11 cellular contexts compared by ENCODE assay signal in the genomic region with DNA sequence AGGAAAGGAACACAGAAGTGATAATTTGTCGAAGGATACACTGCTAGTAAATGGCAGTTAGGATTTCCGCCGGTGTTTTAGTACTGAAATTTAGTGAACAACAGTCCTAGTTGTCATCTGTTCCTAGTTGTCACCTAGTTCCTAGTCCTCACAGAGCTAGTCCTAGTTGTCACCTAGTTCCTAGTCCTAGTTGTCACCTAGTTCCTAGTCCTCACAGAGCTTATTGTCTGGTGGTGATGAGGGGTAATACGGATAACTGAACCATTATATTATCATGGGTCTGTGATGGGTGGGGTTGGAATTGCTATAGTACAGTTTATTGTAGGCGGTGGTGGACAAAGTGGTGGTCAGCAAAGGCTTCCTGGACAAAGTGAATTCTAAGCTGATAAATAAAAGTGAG. TPM values are rescaled to one million over a fixed set of nuclear protein-coding genes. Genes with fewer than 3 reads are reported as not detected.
A peak's percentile ranks its signal among the peaks of the same experiment; 100 is the strongest.
DNase-seq lines count a peak whose midpoint lies in the region; ATAC-seq and TF ChIP-seq lines count a peak whose summit lies in the region.
"Had no signal": no experiment of that assay in that cellular context is flagged by ENCODE, and none has a peak within 500 bp of the region (broad histone marks: within the 10 kb centered on the region; RNA-seq: fewer than 3 reads in every experiment).

No MANE protein-coding gene starts in this region.

- TF ChIP-seq CTCF in MM.1S (IDR thresholded peaks at IDR 0.05; ENCODE audit: low read length): no peak
- TF ChIP-seq CTCF in chondrocyte (IDR thresholded peaks at IDR 0.05): no peak
- TF ChIP-seq CTCF in neural cell (IDR thresholded peaks at IDR 0.05; ENCODE audit: poor library complexity, severe bottlenecking): no peak

- no peaks in the 10 kb centered on the region for H3K27me3 Mint-ChIP-seq in T-helper 2 cell treated with Interferon-gamma antibody and Interleukin-4, amounts not matched to agents 5 μg/mL and 100 μg/mL, for 36 hours (ENCODE audit: low read depth)
- H3K27me3 Mint-ChIP-seq in chondrocyte (ENCODE audit: low read depth): no peaks in the 10 kb centered on the region

- H3K9me2 ChIP-seq in MM.1S (replicated peaks; ENCODE audit: insufficient read depth, low read length): no peaks in the 10 kb centered on the region
- no peaks in the 10 kb centered on the region for H3K9me2 ChIP-seq in neural cell (ENCODE audit: insufficient read depth, low read length)

- peaks cover 5% of the 10 kb centered on the region; the same call in 1 of the 2 replicates for H3K4me1 ChIP-seq in MM.1S (ENCODE audit: low read length)

- no peaks in the 10 kb centered on the region for H3K9me3 Mint-ChIP-seq in T-helper 2 cell treated with Interferon-gamma antibody and Interleukin-4, amounts not matched to agents 5 μg/mL and 100 μg/mL, for 36 hours
- no peaks in the 10 kb centered on the region for H3K9me3 Mint-ChIP-seq in chondrocyte (ENCODE audit: low read depth)

- no peak for DNase-seq in T-helper 2 cell treated with Interferon-gamma antibody and Interleukin-4, amounts not matched to agents 5 μg/mL and 100 μg/mL, for 36 hours (ENCODE audit: low spot score)
- DNase-seq in T-helper 2 cell (no peak), MM.1S (no peak), chondrocyte (ENCODE audit: low spot score) (no peak), islet precursor cell (no peak), SIG-M5 (lab: John Stamatoyannopoulos, UW) (no peak)
- DNase-seq: central memory CD4-positive, alpha-beta T cell; transverse colon had no signal

- H3K79me2 ChIP-seq in MM.1S (ENCODE audit: low read length): peaks cover 32% of the 10 kb centered on the region
- H3K79me2 ChIP-seq in neural cell (replicated peaks; ENCODE audit: insufficient read depth, low read length): peaks cover 21% of the 10 kb centered on the region

- peaks cover 25% of the 10 kb centered on the region for H3K4me1 Mint-ChIP-seq in T-helper 2 cell treated with Interferon-gamma antibody and Interleukin-4, amounts not matched to agents 5 μg/mL and 100 μg/mL, for 36 hours (ENCODE audit: low read depth)
- peaks cover 58% of the 10 kb centered on the region for H3K4me1 Mint-ChIP-seq in chondrocyte (ENCODE audit: low read depth)

- H3K9ac ChIP-seq in MM.1S (ENCODE audit: low read length) (no peak overlapping the region), neural cell (ENCODE audit: low read length) (no peak overlapping the region)

- no peak for TF ChIP-seq EP300 in neural cell (conservative IDR thresholded peaks at IDR 0.05; ENCODE audit: poor library complexity, severe bottlenecking)

- no peak overlapping the region for H3K4me3 ChIP-seq in MM.1S (ENCODE audit: low read length)
- H3K4me3 ChIP-seq in neural cell (ENCODE audit: low read length): peak overlapping the region; percentile 89

- TF ChIP-seq RAD21 in neural cell (conservative IDR thresholded peaks at IDR 0.05): no peak

- peaks cover 23% of the 10 kb centered on the region for H3K36me3 Mint-ChIP-seq in T-helper 2 cell treated with Interferon-gamma antibody and Interleukin-4, amounts not matched to agents 5 μg/mL and 100 μg/mL, for 36 hours (ENCODE audit: low read depth)
- H3K36me3 Mint-ChIP-seq in chondrocyte (ENCODE audit: low read depth): peaks cover 18% of the 10 kb centered on the region

- peak overlapping the region; percentile 28 for H3K4me3 Mint-ChIP-seq in T-helper 2 cell treated with Interferon-gamma antibody and Interleukin-4, amounts not matched to agents 5 μg/mL and 100 μg/mL, for 36 hours
- peak overlapping the region; percentile 96 for H3K4me3 Mint-ChIP-seq in chondrocyte (ENCODE audit: unreplicated experiment)

- H3K4me2 ChIP-seq in MM.1S (ENCODE audit: low read depth, low read length): peak overlapping the region; percentile 64; the same call in 1 of the 2 replicates
- H3K4me2 ChIP-seq in neural cell (ENCODE audit: low read length): peak overlapping the region; percentile 60

- no peaks in the 10 kb centered on the region for H3K27me3 ChIP-seq in MM.1S (replicated peaks; ENCODE audit: insufficient read depth, low read length)
- no peaks in the 10 kb centered on the region for H3K27me3 ChIP-seq in neural cell (ENCODE audit: insufficient read depth, low read depth, low read length)
- H3K27me3 ChIP-seq: neutrophil, transverse colon had no signal

- H3K36me3 ChIP-seq in MM.1S (replicated peaks; ENCODE audit: insufficient read depth, low read length) (peaks cover 11% of the 10 kb centered on the region; the same call in 1 of the 2 replicates), neural cell (ENCODE audit: insufficient read depth, low read length) (peaks cover 5% of the 10 kb centered on the region)

- H2AFZ ChIP-seq in MM.1S (ENCODE audit: low read length) (no peak overlapping the region), neural cell (ENCODE audit: low read depth, low read length) (no peak overlapping the region)

- H3K27ac ChIP-seq in MM.1S (ENCODE audit: low read length) (no peak overlapping the region), neural cell (ENCODE audit: low read length) (no peak overlapping the region)
- H3K27ac ChIP-seq: transverse colon had no signal

- H3K27ac Mint-ChIP-seq in T-helper 2 cell treated with Interferon-gamma antibody and Interleukin-4, amounts not matched to agents 5 μg/mL and 100 μg/mL, for 36 hours: no peak overlapping the region
- peak overlapping the region; percentile 1 for H3K27ac Mint-ChIP-seq in chondrocyte (ENCODE audit: unreplicated experiment)

- H4K20me1 ChIP-seq in MM.1S (ENCODE audit: insufficient read depth, low read length): no peaks in the 10 kb centered on the region
- H4K20me1 ChIP-seq in neural cell (ENCODE audit: insufficient read depth): no peaks in the 10 kb centered on the region

- H3F3A ChIP-seq in MM.1S (ENCODE audit: insufficient read depth, low read length) (no peaks in the 10 kb centered on the region), neural cell (ENCODE audit: insufficient read depth, low read length, poor library complexity, severe bottlenecking) (no peaks in the 10 kb centered on the region)

- ATAC-seq in HG02885 (IDR thresholded peaks at IDR 0.05; ENCODE audit: poor library complexity, unreplicated experiment): no peak

- H3K9me3 ChIP-seq in MM.1S (replicated peaks; ENCODE audit: insufficient read depth, low read length): no peaks in the 10 kb centered on the region
- no peaks in the 10 kb centered on the region for H3K9me3 ChIP-seq in neural cell (ENCODE audit: low read length)
- H3K9me3 ChIP-seq: neutrophil, transverse colon had no signal

TF ChIP-seq in neural cell, 6 proteins besides CTCF, POLR2A, EP300 and RAD21:
- TF ChIP-seq, protein P1, sequence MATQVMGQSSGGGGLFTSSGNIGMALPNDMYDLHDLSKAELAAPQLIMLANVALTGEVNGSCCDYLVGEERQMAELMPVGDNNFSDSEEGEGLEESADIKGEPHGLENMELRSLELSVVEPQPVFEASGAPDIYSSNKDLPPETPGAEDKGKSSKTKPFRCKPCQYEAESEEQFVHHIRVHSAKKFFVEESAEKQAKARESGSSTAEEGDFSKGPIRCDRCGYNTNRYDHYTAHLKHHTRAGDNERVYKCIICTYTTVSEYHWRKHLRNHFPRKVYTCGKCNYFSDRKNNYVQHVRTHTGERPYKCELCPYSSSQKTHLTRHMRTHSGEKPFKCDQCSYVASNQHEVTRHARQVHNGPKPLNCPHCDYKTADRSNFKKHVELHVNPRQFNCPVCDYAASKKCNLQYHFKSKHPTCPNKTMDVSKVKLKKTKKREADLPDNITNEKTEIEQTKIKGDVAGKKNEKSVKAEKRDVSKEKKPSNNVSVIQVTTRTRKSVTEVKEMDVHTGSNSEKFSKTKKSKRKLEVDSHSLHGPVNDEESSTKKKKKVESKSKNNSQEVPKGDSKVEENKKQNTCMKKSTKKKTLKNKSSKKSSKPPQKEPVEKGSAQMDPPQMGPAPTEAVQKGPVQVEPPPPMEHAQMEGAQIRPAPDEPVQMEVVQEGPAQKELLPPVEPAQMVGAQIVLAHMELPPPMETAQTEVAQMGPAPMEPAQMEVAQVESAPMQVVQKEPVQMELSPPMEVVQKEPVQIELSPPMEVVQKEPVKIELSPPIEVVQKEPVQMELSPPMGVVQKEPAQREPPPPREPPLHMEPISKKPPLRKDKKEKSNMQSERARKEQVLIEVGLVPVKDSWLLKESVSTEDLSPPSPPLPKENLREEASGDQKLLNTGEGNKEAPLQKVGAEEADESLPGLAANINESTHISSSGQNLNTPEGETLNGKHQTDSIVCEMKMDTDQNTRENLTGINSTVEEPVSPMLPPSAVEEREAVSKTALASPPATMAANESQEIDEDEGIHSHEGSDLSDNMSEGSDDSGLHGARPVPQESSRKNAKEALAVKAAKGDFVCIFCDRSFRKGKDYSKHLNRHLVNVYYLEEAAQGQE (IDR thresholded peaks at IDR 0.05; ENCODE audit: borderline replicate concordance): no peak
- TF ChIP-seq MXI1 (conservative IDR thresholded peaks at IDR 0.05; ENCODE audit: poor library complexity, severe bottlenecking): no peak
- TF ChIP-seq SMC3 (conservative IDR thresholded peaks at IDR 0.05; ENCODE audit: poor library complexity): no peak
- no peak for TF ChIP-seq POLR2AphosphoS5 (IDR thresholded peaks at IDR 0.05)
TF ChIP-seq in neural cell: peak in this region for 0.

RNA-seq across cellular contexts. Expression of a gene that starts 1.8 kb away (rescaled TPM):
- total RNA-seq in chondrocyte: 9.6 to 16.0 TPM (median 9.7 TPM) in 3 replicates
- polyA plus RNA-seq in neural cell: 17.5 and 19.4 TPM in 2 replicates
- 19.5 and 23.2 TPM in 2 replicates for polyA minus RNA-seq in neural cell

RNA-seq across cellular contexts. Expression of a gene that starts 50.3 kb away (rescaled TPM):
- 464 to 589 TPM (median 471 TPM) in 3 replicates for total RNA-seq in chondrocyte
- polyA plus RNA-seq in neural cell: 0.05 TPM in 1 of 2 replicates, not detected in the other
- 0.49 and 0.93 TPM in 2 replicates for polyA minus RNA-seq in neural cell
